ENCODE assay signal across 9 cellular contexts in the genomic region with DNA sequence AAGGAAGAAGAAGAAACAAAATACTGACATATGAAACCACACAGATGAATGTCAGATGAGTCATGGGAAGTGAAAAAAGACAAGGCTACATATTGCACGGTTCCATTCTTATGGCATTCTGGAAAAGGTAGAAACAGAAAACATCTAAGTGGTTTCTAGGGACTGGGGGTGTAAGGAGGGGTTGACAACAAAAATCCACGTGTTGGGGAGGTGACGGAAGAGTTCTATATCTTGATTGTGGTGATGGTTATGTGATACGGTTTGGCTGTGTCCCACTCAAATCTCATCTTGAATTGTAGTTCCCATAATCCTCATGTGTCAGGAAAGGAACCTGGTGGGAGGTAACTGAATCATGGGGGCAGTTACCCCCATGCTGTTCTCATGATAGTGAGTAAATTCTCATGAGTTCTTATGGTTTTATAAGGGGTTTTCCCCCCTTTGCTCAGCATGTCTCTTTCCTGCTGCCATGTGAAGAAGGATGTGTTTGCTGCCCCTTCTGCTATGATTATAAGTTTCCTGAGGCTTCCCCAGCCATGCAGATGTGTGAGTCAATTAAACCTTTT. TPM values are rescaled to one million over a fixed set of nuclear protein-coding genes. Genes with fewer than 3 reads are reported as not detected.
DNase-seq lines count a peak whose midpoint lies in the region; ATAC-seq and TF ChIP-seq lines count a peak whose summit lies in the region.
"Had no signal": no experiment of that assay in that cellular context is flagged by ENCODE, and none has a peak within 500 bp of the region (broad histone marks: within the 10 kb centered on the region; RNA-seq: fewer than 3 reads in every experiment).

No MANE protein-coding gene starts in this region.

- H3K4me3 Mint-ChIP-seq in activated T-helper 2 cell treated with anti-CD3 and anti-CD28 coated beads, Interferon-gamma antibody, Interleukin-2, Interleukin-4, amounts not matched to agents 10 μg/mL and 5 μg/mL and 100 μg/mL, durations not matched to agents 14 hours and 24 hours and 36 hours (ENCODE audit: low read depth), result no peak overlapping the region

- no peak overlapping the region for H3K4me3 ChIP-seq in BLaER1
- H3K4me3 ChIP-seq in MM.1S (ENCODE audit: low read length), result no peak overlapping the region

- no peaks in the 10 kb centered on the region for H3K79me2 ChIP-seq in MM.1S (ENCODE audit: low read length)

- intact Hi-C loops in activated T-helper 2 cell treated with anti-CD3 and anti-CD28 coated beads, Interferon-gamma antibody, Interleukin-2, Interleukin-4, amounts not matched to agents 10 μg/mL and 5 μg/mL and 100 μg/mL, durations not matched to agents 14 hours and 24 hours and 36 hours (cut with micrococcal nuclease), result loop anchor here (1.0 to 10.0 kb wide), 4 partner anchors 26 to 225 kb away; a partner anchor contains a TSS

- peak; percentile 73 for DNase-seq in KBM-7
- DNase-seq in activated T-helper 2 cell treated with anti-CD3 and anti-CD28 coated beads, Interferon-gamma antibody, Interleukin-2, Interleukin-4, amounts not matched to agents 10 μg/mL and 5 μg/mL and 100 μg/mL, durations not matched to agents 14 hours and 24 hours and 36 hours (ENCODE audit: low spot score), result no peak
- peak; percentile 55 for DNase-seq in myocyte (ENCODE audit: low read depth)
- no peak for DNase-seq in putamen (ENCODE audit: low spot score)
- no peak for DNase-seq in MM.1S
- DNase-seq: NCI-H526 had no signal

- H3K27me3 Mint-ChIP-seq in activated T-helper 2 cell treated with anti-CD3 and anti-CD28 coated beads, Interferon-gamma antibody, Interleukin-2, Interleukin-4, amounts not matched to agents 10 μg/mL and 5 μg/mL and 100 μg/mL, durations not matched to agents 14 hours and 24 hours and 36 hours (ENCODE audit: low read depth), result no peaks in the 10 kb centered on the region

- peaks cover 21% of the 10 kb centered on the region for H3K36me3 Mint-ChIP-seq in activated T-helper 2 cell treated with anti-CD3 and anti-CD28 coated beads, Interferon-gamma antibody, Interleukin-2, Interleukin-4, amounts not matched to agents 10 μg/mL and 5 μg/mL and 100 μg/mL, durations not matched to agents 14 hours and 24 hours and 36 hours (ENCODE audit: low read depth)

- no peak for ATAC-seq in HG02938 (IDR thresholded peaks at IDR 0.05; ENCODE audit: unreplicated experiment)
- no peak for ATAC-seq in HG03175 (IDR thresholded peaks at IDR 0.05; ENCODE audit: unreplicated experiment)

- H3K9me3 ChIP-seq in BLaER1, result peaks cover 9% of the 10 kb centered on the region
- H3K9me3 ChIP-seq in MM.1S (replicated peaks; ENCODE audit: insufficient read depth, low read length), result no peaks in the 10 kb centered on the region

- H3K9me2 ChIP-seq in MM.1S (replicated peaks; ENCODE audit: insufficient read depth, low read length), result no peaks in the 10 kb centered on the region

- no peak for TF ChIP-seq CTCF in MM.1S (IDR thresholded peaks at IDR 0.05; ENCODE audit: low read length)

- no peaks in the 10 kb centered on the region for H4K20me1 ChIP-seq in BLaER1
- no peaks in the 10 kb centered on the region for H4K20me1 ChIP-seq in MM.1S (ENCODE audit: insufficient read depth, low read length)

- peak overlapping the region; percentile 78 for H3K27ac Mint-ChIP-seq in activated T-helper 2 cell treated with anti-CD3 and anti-CD28 coated beads, Interferon-gamma antibody, Interleukin-2, Interleukin-4, amounts not matched to agents 10 μg/mL and 5 μg/mL and 100 μg/mL, durations not matched to agents 14 hours and 24 hours and 36 hours

- H3K4me1 ChIP-seq in BLaER1, result peaks cover 50% of the 10 kb centered on the region
- H3K4me1 ChIP-seq in MM.1S (ENCODE audit: low read length), result no peaks in the 10 kb centered on the region

- in situ Hi-C loops in KBM-7 (cut with MboI; ENCODE audit: low pct_unique_long_range_greater_than_20kb, low sequenced_read_pairs), result no loop called here

- peak overlapping the region; percentile 19; the same call in 1 of the 2 replicates for H3K4me2 ChIP-seq in BLaER1
- H3K4me2 ChIP-seq in MM.1S (ENCODE audit: low read depth, low read length), result no peak overlapping the region

- H3K27me3 ChIP-seq in BLaER1 (no peaks in the 10 kb centered on the region), MM.1S (replicated peaks; ENCODE audit: insufficient read depth, low read length) (no peaks in the 10 kb centered on the region)

- no peak overlapping the region for H2AFZ ChIP-seq in MM.1S (ENCODE audit: low read length)

- H3K36me3 ChIP-seq in BLaER1 (no peaks in the 10 kb centered on the region), MM.1S (replicated peaks; ENCODE audit: insufficient read depth, low read length) (no peaks in the 10 kb centered on the region)

- H3K9me3 Mint-ChIP-seq in activated T-helper 2 cell treated with anti-CD3 and anti-CD28 coated beads, Interferon-gamma antibody, Interleukin-2, Interleukin-4, amounts not matched to agents 10 μg/mL and 5 μg/mL and 100 μg/mL, durations not matched to agents 14 hours and 24 hours and 36 hours, result peaks cover 20% of the 10 kb centered on the region

- no peak overlapping the region for H3K9ac ChIP-seq in BLaER1
- H3K9ac ChIP-seq in MM.1S (ENCODE audit: low read length), result no peak overlapping the region

- no peaks in the 10 kb centered on the region for H3F3A ChIP-seq in MM.1S (ENCODE audit: insufficient read depth, low read length)

- peaks cover 16% of the 10 kb centered on the region for H3K4me1 Mint-ChIP-seq in activated T-helper 2 cell treated with anti-CD3 and anti-CD28 coated beads, Interferon-gamma antibody, Interleukin-2, Interleukin-4, amounts not matched to agents 10 μg/mL and 5 μg/mL and 100 μg/mL, durations not matched to agents 14 hours and 24 hours and 36 hours (ENCODE audit: low read depth)

- H3K27ac ChIP-seq in BLaER1 (no peak overlapping the region), MM.1S (ENCODE audit: low read length) (no peak overlapping the region)

RNA-seq across cellular contexts. Expression of a gene that starts 6.4 kb away (rescaled TPM):
- 45.2 and 47.6 TPM in 2 replicates for total RNA-seq in activated T-helper 2 cell treated with anti-CD3 and anti-CD28 coated beads, Interferon-gamma antibody, Interleukin-2, Interleukin-4, amounts not matched to agents 10 μg/mL and 5 μg/mL and 100 μg/mL, durations not matched to agents 14 hours and 24 hours and 36 hours
- 62.0 and 78.2 TPM in 2 replicates for total RNA-seq in myocyte
- 43.8 TPM for polyA plus RNA-seq in myocyte (2012)

Comparison
In these comparisons a context has a peak if more than half of its experiments do, and no peak if none do; other contexts are left out.
1. DNase-seq: peak in KBM-7 (single experiment) and myocyte (single experiment); none in activated T-helper 2 cell treated with anti-CD3 and anti-CD28 coated beads, Interferon-gamma antibody, Interleukin-2, Interleukin-4, amounts not matched to agents 10 μg/mL and 5 μg/mL and 100 μg/mL, durations not matched to agents 14 hours and 24 hours and 36 hours (single experiment), putamen (single experiment) and MM.1S (single experiment).